Comparison of ENCODE assay signal across 26 cellular contexts in the genomic region with DNA sequence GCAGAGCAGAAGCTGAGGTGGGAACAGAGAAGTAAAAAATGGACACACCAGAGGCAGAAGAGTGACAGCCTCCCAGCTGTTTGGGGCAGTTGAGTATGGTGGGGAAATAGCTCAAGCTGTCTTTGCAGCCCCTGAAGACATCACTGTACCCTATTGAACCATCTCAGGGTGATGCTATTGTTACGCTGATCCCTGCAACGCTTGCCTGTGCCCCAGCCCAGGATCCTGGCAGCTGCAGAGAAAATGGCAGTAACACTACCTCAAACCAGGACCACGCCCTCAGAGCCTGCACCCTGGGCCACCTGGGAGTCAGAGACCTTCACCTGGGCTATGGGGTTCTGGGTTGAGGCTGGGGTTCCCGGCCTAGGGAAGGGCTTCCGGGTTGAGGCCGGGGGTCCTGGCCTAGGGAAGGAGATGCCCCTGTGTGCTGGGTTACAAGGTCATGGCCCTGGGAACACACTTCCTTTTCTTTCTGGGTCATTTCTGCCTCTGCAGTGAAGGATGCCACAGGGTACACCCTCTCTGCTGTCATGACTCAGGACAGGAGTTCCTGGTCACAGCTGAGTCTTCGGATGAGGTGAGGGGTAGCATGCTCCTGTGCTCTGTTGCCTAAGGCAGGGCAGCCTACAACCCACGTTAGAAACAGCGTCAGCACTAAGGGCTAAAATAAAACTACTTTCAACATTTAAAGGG. TPM values are rescaled to one million over a fixed set of nuclear protein-coding genes. Genes with fewer than 3 reads are reported as not detected.
"Had no signal": no experiment of that assay in that cellular context is flagged by ENCODE, and none has a peak within 500 bp of the region (broad histone marks: within the 10 kb centered on the region; RNA-seq: fewer than 3 reads in every experiment).

No MANE protein-coding gene starts in this region.

- H3K4me2 ChIP-seq: SK-N-SH had no signal

- H3K27ac Mint-ChIP-seq: activated CD8-positive, alpha-beta T cell treated with anti-CD3 and anti-CD28 coated beads, Interleukin-2, amount 10 ng/mL, durations not matched to agents 7 days and 5 days; activated naive CD4-positive, alpha-beta T cell treated with anti-CD3 and anti-CD28 coated beads for 36 hours; activated naive CD8-positive, alpha-beta T cell; activated T-cell treated with anti-CD3 and anti-CD28 coated beads, Interleukin-2, amount 50 U/mL, for 24 hours; activated T-helper 1 cell treated with anti-CD3 and anti-CD28 coated beads, Interleukin-12 subunit alpha, Interleukin-12 subunit beta, Interleukin-2, Interleukin-4 antibody, amounts not matched to agents 30 ng/mL and 10 ng/mL and 1 ng/mL, durations not matched to agents 14 hours and 24 hours and 36 hours had no signal

- H3K36me3 Mint-ChIP-seq: activated naive CD8-positive, alpha-beta T cell had no signal

- H3K9me3 ChIP-seq: SK-N-SH had no signal

- H3K27me3 ChIP-seq: brain microvascular endothelial cell had no signal

- H3K9me3 Mint-ChIP-seq: activated naive CD4-positive, alpha-beta T cell treated with anti-CD3 and anti-CD28 coated beads for 36 hours; activated T-cell treated with anti-CD3 and anti-CD28 coated beads, Interleukin-2, amount 50 U/mL, for 24 hours; activated T-helper 1 cell treated with anti-CD3 and anti-CD28 coated beads, Interleukin-12 subunit alpha, Interleukin-12 subunit beta, Interleukin-2, Interleukin-4 antibody, amounts not matched to agents 30 ng/mL and 10 ng/mL and 1 ng/mL, durations not matched to agents 14 hours and 24 hours and 36 hours had no signal

- H3K4me3 ChIP-seq: cardiac muscle cell had no signal

- H3K9ac ChIP-seq: SK-N-SH had no signal

- DNase-seq: activated CD4-positive, alpha-beta T cell treated with anti-CD3 and anti-CD28 coated beads for 48 hours; activated CD4-positive, alpha-beta T cell treated with anti-CD3 and anti-CD28 coated beads, Interleukin-2, amount 50 U/mL, for 4 hours; activated effector memory CD4-positive, alpha-beta T cell treated with anti-CD3 and anti-CD28 coated beads, Interleukin-2, amount 50 U/mL, for 16 hours; activated naive CD4-positive, alpha-beta T cell treated with anti-CD3 and anti-CD28 coated beads for 36 hours; activated T-cell treated with anti-CD3 and anti-CD28 coated beads, Interleukin-2, amount 50 U/mL, for 24 hours; amygdala; brain microvascular endothelial cell; MM.1S; NCI-H1105 treated with DMSO at 0.1 percent for 48 hours; NCI-H1436 treated with DMSO at 0.1 percent for 48 hours; NCI-H187; NCI-H2081 treated with DMSO at 0.1 percent for 48 hours; NCI-H446; NCI-H524; NCI-H748 treated with DMSO at 0.1 percent for 48 hours; SK-N-SH; T-helper 1 cell had no signal

- ATAC-seq: activated CD8-positive, alpha-beta T cell treated with anti-CD3 and anti-CD28 coated beads, Interleukin-2, amount 10 ng/mL, durations not matched to agents 7 days and 5 days; Right ventricle myocardium inferior had no signal

- H3K4me3 Mint-ChIP-seq: activated CD8-positive, alpha-beta T cell treated with anti-CD3 and anti-CD28 coated beads, Interleukin-2, amount 10 ng/mL, durations not matched to agents 7 days and 5 days; activated naive CD4-positive, alpha-beta T cell treated with anti-CD3 and anti-CD28 coated beads for 36 hours; activated naive CD8-positive, alpha-beta T cell; activated T-cell treated with anti-CD3 and anti-CD28 coated beads, Interleukin-2, amount 50 U/mL, for 24 hours; activated T-helper 1 cell treated with anti-CD3 and anti-CD28 coated beads, Interleukin-12 subunit alpha, Interleukin-12 subunit beta, Interleukin-2, Interleukin-4 antibody, amounts not matched to agents 30 ng/mL and 10 ng/mL and 1 ng/mL, durations not matched to agents 14 hours and 24 hours and 36 hours had no signal

- H3K27ac ChIP-seq: brain microvascular endothelial cell, cardiac muscle cell, VCaP had no signal

- H3K36me3 ChIP-seq: brain microvascular endothelial cell, cardiac muscle cell had no signal

RNA-seq across cellular contexts. Expression of gene BSND, which starts 11.6 kb away (rescaled TPM):
- total RNA-seq: activated naive CD4-positive, alpha-beta T cell treated with anti-CD3 and anti-CD28 coated beads for 36 hours; activated T-helper 1 cell treated with anti-CD3 and anti-CD28 coated beads, Interleukin-12 subunit alpha, Interleukin-12 subunit beta, Interleukin-2, Interleukin-4 antibody, amounts not matched to agents 30 ng/mL and 10 ng/mL and 1 ng/mL, durations not matched to agents 14 hours and 24 hours and 36 hours; cardiac muscle cell; OCI-LY7; Right ventricle myocardium inferior; RPMI7951; T-helper 2 cell treated with Interferon-gamma antibody and Interleukin-4, amounts not matched to agents 100 ng/mL and 5 ng/mL, for 36 hours had no signal
- polyA plus RNA-seq: cardiac muscle cell, SK-N-SH had no signal

RNA-seq across cellular contexts. Expression of gene PCSK9, which starts 29.0 kb away (rescaled TPM):
- total RNA-seq: activated CD8-positive, alpha-beta T cell treated with anti-CD3 and anti-CD28 coated beads, Interleukin-2, amount 10 ng/mL, durations not matched to agents 7 days and 5 days; activated naive CD4-positive, alpha-beta T cell treated with anti-CD3 and anti-CD28 coated beads for 36 hours; activated T-helper 1 cell treated with anti-CD3 and anti-CD28 coated beads, Interleukin-12 subunit alpha, Interleukin-12 subunit beta, Interleukin-2, Interleukin-4 antibody, amounts not matched to agents 30 ng/mL and 10 ng/mL and 1 ng/mL, durations not matched to agents 14 hours and 24 hours and 36 hours; OCI-LY7; Right ventricle myocardium inferior; RPMI7951 had no signal
- polyA plus RNA-seq: cardiac muscle cell had no signal

RNA-seq across cellular contexts. Expression of gene TMEM61, which starts 29.9 kb away (rescaled TPM):
- total RNA-seq: activated CD8-positive, alpha-beta T cell treated with anti-CD3 and anti-CD28 coated beads, Interleukin-2, amount 10 ng/mL, durations not matched to agents 7 days and 5 days; activated naive CD4-positive, alpha-beta T cell treated with anti-CD3 and anti-CD28 coated beads for 36 hours; activated T-helper 1 cell treated with anti-CD3 and anti-CD28 coated beads, Interleukin-12 subunit alpha, Interleukin-12 subunit beta, Interleukin-2, Interleukin-4 antibody, amounts not matched to agents 30 ng/mL and 10 ng/mL and 1 ng/mL, durations not matched to agents 14 hours and 24 hours and 36 hours; cardiac muscle cell; OCI-LY7; Right ventricle myocardium inferior; RPMI7951; T-helper 2 cell treated with Interferon-gamma antibody and Interleukin-4, amounts not matched to agents 100 ng/mL and 5 ng/mL, for 36 hours had no signal
- polyA plus RNA-seq: cardiac muscle cell, SK-N-SH had no signal
